ENCODE assay signal across 14 cellular contexts in the genomic region with DNA sequence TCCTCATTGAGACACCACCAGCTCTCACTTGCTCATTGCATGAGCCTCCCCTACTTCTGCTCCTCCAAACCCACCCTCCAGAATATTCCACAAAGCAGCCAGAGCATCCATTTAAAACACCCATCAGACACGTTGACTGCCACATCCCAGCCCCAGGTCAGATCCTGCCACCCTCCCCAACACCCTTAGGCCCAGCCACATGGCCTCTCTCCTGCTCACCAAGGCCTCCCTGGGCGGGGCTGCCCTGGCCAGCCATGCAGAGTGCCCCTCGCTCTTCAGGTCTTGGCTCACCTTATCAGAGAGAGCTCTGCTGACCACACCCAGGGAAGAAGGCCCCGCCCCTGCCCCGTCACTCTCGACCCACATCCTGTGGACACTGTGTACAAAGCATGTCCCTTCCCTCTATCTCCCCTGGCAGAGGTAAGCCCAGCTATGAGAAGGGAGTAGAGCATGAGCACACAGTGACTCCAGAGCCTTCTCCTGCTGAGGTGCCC.
DNase-seq lines count a peak whose midpoint lies in the region; ATAC-seq, FAIRE-seq and TF ChIP-seq lines count a peak whose summit lies in the region.
"Had no signal": no experiment of that assay in that cellular context is flagged by ENCODE, and none has a peak within 500 bp of the region (broad histone marks: within the 10 kb centered on the region; RNA-seq: fewer than 3 reads in every experiment).

No MANE protein-coding gene starts in this region.

- no peaks in the 10 kb centered on the region for H3K27me3 ChIP-seq in small intestine (ENCODE audit: control insufficient read depth in 2 of 2, insufficient read depth in 2 of 2, low read length in 2 of 2)
- H3K27me3 ChIP-seq: SJSA1, suprapubic skin had no signal

- no peaks in the 10 kb centered on the region for H3K9me3 ChIP-seq in small intestine (ENCODE audit: control insufficient read depth, low read depth)
- H3K9me3 ChIP-seq: SJSA1, suprapubic skin had no signal

- POLR2A ChIA-PET in RWPE1 (lab: Yijun Ruan, JAX; ENCODE audit: low non-redundant PET), result no interaction called here

- no peaks in the 10 kb centered on the region for H3K27me3 Mint-ChIP-seq in T-helper 2 cell treated with Interferon-gamma antibody and Interleukin-4, amounts not matched to agents 5 μg/mL and 100 μg/mL, for 36 hours (ENCODE audit: low read depth)

- ATAC-seq in Right ventricle myocardium superior (ENCODE audit: poor library complexity) (peak; percentile 6), HG02678 (IDR thresholded peaks at IDR 0.05; ENCODE audit: unreplicated experiment) (no peak), SK-N-SH treated with all-trans-retinoic acid at 6 μM for 48 hours (no peak)

- CTCF ChIA-PET in RWPE1 (lab: Yijun Ruan, JAX), result no interaction called here

- H3K36me3 ChIP-seq in small intestine (ENCODE audit: control insufficient read depth in 2 of 2, insufficient read depth in 2 of 2, low read length in 2 of 2), result no peaks in the 10 kb centered on the region
- H3K36me3 ChIP-seq: SJSA1, suprapubic skin had no signal

- H3K4me3 Mint-ChIP-seq in T-helper 2 cell treated with Interferon-gamma antibody and Interleukin-4, amounts not matched to agents 5 μg/mL and 100 μg/mL, for 36 hours, result no peak overlapping the region

- H3K9me3 Mint-ChIP-seq in T-helper 2 cell treated with Interferon-gamma antibody and Interleukin-4, amounts not matched to agents 5 μg/mL and 100 μg/mL, for 36 hours, result no peaks in the 10 kb centered on the region

- no peak for FAIRE-seq in small intestine (lab: Jason Lieb, UNC)
- FAIRE-seq: D721Med, GM12892 had no signal

- TF ChIP-seq CTCF in GM12865 (IDR thresholded peaks at IDR 0.05; ENCODE audit: insufficient read depth, low read depth, low read length, missing control alignments) (no peak), RWPE1 (conservative IDR thresholded peaks at IDR 0.05; ENCODE audit: low read depth) (no peak)

- H3K27ac ChIP-seq in RWPE1, result peak overlapping the region; percentile 56
- H3K27ac ChIP-seq in small intestine (ENCODE audit: low read depth in 1 of 2, low read length in 1 of 2), result no peak overlapping the region
- H3K27ac ChIP-seq: SJSA1, suprapubic skin had no signal

- H3K4me3 ChIP-seq in GM12865 (ENCODE audit: low read depth, low read length) (no peak overlapping the region), small intestine (ENCODE audit: low read depth in 1 of 2, low read length in 2 of 2) (no peak overlapping the region)
- H3K4me3 ChIP-seq: SJSA1, suprapubic skin had no signal

- DNase-seq in GM12865 (ENCODE audit: low read depth) (peak; percentile 19), RWPE1 (ENCODE audit: low spot score) (no peak), Right ventricle myocardium superior (peak; percentile 68), small intestine (peak; percentile 79)
- DNase-seq in T-helper 2 cell treated with Interferon-gamma antibody and Interleukin-4, amounts not matched to agents 5 μg/mL and 100 μg/mL, for 36 hours (ENCODE audit: low spot score), result no peak
- DNase-seq: activated gamma-delta T cell, NCI-H1417 treated with DMSO at 0.1 percent for 48 hours, NCI-H69 had no signal

- peaks cover 8% of the 10 kb centered on the region for H3K4me1 Mint-ChIP-seq in T-helper 2 cell treated with Interferon-gamma antibody and Interleukin-4, amounts not matched to agents 5 μg/mL and 100 μg/mL, for 36 hours (ENCODE audit: low read depth)

- H3K36me3 Mint-ChIP-seq in T-helper 2 cell treated with Interferon-gamma antibody and Interleukin-4, amounts not matched to agents 5 μg/mL and 100 μg/mL, for 36 hours (ENCODE audit: low read depth), result no peaks in the 10 kb centered on the region

- intact Hi-C loops in Right ventricle myocardium superior (cut with DNase I), result loop anchor here (5.0 kb wide), 1 partner anchor 45 kb away; no protein-coding TSS in a partner anchor

- peaks cover 0 to 11% of the 10 kb centered on the region in 2 donors for H3K4me1 ChIP-seq in small intestine (ENCODE audit: control insufficient read depth in 2 of 2, insufficient read depth in 1 of 2, low read depth in 1 of 2, low read length in 1 of 2)

- no peak overlapping the region for H3K27ac Mint-ChIP-seq in T-helper 2 cell treated with Interferon-gamma antibody and Interleukin-4, amounts not matched to agents 5 μg/mL and 100 μg/mL, for 36 hours

- WGBS in small intestine, 3 donors, result 44 to 65% (median 52%) methylated on average over 6 of the region's 6 CpGs

TF ChIP-seq in SK-N-SH treated with all-trans-retinoic acid at 6 μM for 48 hours, 23 proteins besides CTCF, POLR2A, EP300 and RAD21:
- TF ChIP-seq ZNF8 (CRISPR knock-in tag; IDR thresholded peaks at IDR 0.05), result no peak
- TF ChIP-seq, protein P1, sequence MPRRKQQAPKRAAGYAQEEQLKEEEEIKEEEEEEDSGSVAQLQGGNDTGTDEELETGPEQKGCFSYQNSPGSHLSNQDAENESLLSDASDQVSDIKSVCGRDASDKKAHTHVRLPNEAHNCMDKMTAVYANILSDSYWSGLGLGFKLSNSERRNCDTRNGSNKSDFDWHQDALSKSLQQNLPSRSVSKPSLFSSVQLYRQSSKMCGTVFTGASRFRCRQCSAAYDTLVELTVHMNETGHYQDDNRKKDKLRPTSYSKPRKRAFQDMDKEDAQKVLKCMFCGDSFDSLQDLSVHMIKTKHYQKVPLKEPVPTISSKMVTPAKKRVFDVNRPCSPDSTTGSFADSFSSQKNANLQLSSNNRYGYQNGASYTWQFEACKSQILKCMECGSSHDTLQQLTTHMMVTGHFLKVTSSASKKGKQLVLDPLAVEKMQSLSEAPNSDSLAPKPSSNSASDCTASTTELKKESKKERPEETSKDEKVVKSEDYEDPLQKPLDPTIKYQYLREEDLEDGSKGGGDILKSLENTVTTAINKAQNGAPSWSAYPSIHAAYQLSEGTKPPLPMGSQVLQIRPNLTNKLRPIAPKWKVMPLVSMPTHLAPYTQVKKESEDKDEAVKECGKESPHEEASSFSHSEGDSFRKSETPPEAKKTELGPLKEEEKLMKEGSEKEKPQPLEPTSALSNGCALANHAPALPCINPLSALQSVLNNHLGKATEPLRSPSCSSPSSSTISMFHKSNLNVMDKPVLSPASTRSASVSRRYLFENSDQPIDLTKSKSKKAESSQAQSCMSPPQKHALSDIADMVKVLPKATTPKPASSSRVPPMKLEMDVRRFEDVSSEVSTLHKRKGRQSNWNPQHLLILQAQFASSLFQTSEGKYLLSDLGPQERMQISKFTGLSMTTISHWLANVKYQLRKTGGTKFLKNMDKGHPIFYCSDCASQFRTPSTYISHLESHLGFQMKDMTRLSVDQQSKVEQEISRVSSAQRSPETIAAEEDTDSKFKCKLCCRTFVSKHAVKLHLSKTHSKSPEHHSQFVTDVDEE (CRISPR knock-in tag; IDR thresholded peaks at IDR 0.05), result no peak

Comparison
In these comparisons a context has a peak if more than half of its experiments do, and no peak if none do; other contexts are left out.
1. DNase-seq: peak in GM12865 (single experiment), Right ventricle myocardium superior (single experiment) and small intestine (single experiment); none in RWPE1 (single experiment) and T-helper 2 cell treated with Interferon-gamma antibody and Interleukin-4, amounts not matched to agents 5 μg/mL and 100 μg/mL, for 36 hours (single experiment).